In genomic region chr17:20851630-20852540, GRCh38 we compare ENCODE assay signal across 8 cellular contexts.
DNase-seq lines count a peak whose midpoint lies in the region; ATAC-seq and TF ChIP-seq lines count a peak whose summit lies in the region.
"Not testable (repeated sequence)": the region's sequence is repeated elsewhere in the genome, so short reads cannot be mapped to it uniquely, and the experiment has no call there.

No MANE protein-coding gene starts in this region.

- not testable (repeated sequence) for H3K4me1 ChIP-seq in PC-9 (replicated peaks; ENCODE audit: insufficient read depth); effector memory CD4-positive, alpha-beta T cell (ENCODE audit: control insufficient read depth, insufficient read depth, low read length, poor library complexity, severe bottlenecking); iPS-18a (ENCODE audit: control insufficient read depth, low read depth, low read length); neuron (ENCODE audit: insufficient read depth, low read length); subcutaneous abdominal adipose tissue (ENCODE audit: control insufficient read depth in 5 of 5, insufficient read depth in 5 of 5, low read length in 5 of 5)

- TF ChIP-seq CTCF in CD4-positive, alpha-beta T cell (IDR thresholded peaks at IDR 0.05); PC-9 (conservative IDR thresholded peaks at IDR 0.05): not testable (repeated sequence)

- CTCF ChIA-PET in CD4-positive, alpha-beta T cell (lab: Charles Lee): not testable (repeated sequence)
- CTCF ChIA-PET in PC-9 (lab: Charles Lee): interaction anchor here (0.6 to 1.6 kb wide), 3 partner anchors 49 to 521 kb away, joined by 4 to 5 read pairs (median 4); no protein-coding TSS in a partner anchor
- CTCF ChIA-PET in activated naive CD4-positive, alpha-beta T cell treated with anti-CD3 and anti-CD28 coated beads for 36 hours (lab: Charles Lee): interaction anchor here (1.8 kb wide), 1 partner anchor 51 kb away, joined by 4 read pairs; no protein-coding TSS in a partner anchor

- not testable (repeated sequence) for H3K36me3 Mint-ChIP-seq in CD4-positive, alpha-beta T cell (ENCODE audit: low read depth); activated naive CD4-positive, alpha-beta T cell treated with anti-CD3 and anti-CD28 coated beads for 36 hours (ENCODE audit: low read depth)

- H3K4me1 Mint-ChIP-seq in CD4-positive, alpha-beta T cell (ENCODE audit: low read depth): not testable (repeated sequence)
- H3K4me1 Mint-ChIP-seq in activated naive CD4-positive, alpha-beta T cell treated with anti-CD3 and anti-CD28 coated beads for 36 hours (ENCODE audit: low read depth): peaks cover 15% of the 10 kb centered on the region

- ATAC-seq in CD4-positive, alpha-beta T cell (ENCODE audit: poor library complexity): not testable (repeated sequence)

- not testable (repeated sequence) for BruUV-seq in PC-9 (replicated peaks; lab: Mats Ljungman, UMichigan)

- not testable (repeated sequence) for H3K27ac ChIP-seq in CD4-positive, alpha-beta T cell (ENCODE audit: low read depth, low read length); PC-9; effector memory CD4-positive, alpha-beta T cell (ENCODE audit: insufficient read depth, low read length, poor library complexity, severe bottlenecking); iPS-18a (ENCODE audit: low read length); subcutaneous abdominal adipose tissue (ENCODE audit: low read depth, low read length)

- peak overlapping the region; percentile 97 for H3K4me2 ChIP-seq in PC-9

- peak overlapping the region; percentile 33 for H3K9ac ChIP-seq in iPS-18a (ENCODE audit: low read length)
- H3K9ac ChIP-seq in subcutaneous abdominal adipose tissue (ENCODE audit: low read length in 5 of 5): not testable (repeated sequence)

- H3K27me3 ChIP-seq in CD4-positive, alpha-beta T cell (ENCODE audit: control insufficient read depth, insufficient read depth, low read length): peaks cover 22% of the 10 kb centered on the region
- not testable (repeated sequence) for H3K27me3 ChIP-seq in PC-9 (ENCODE audit: insufficient read depth, low read depth); effector memory CD4-positive, alpha-beta T cell (replicated peaks; ENCODE audit: control insufficient read depth, insufficient read depth, low read length, poor library complexity, severe bottlenecking); neuron (ENCODE audit: insufficient read depth, low read length)
- peaks cover 27% of the 10 kb centered on the region for H3K27me3 ChIP-seq in iPS-18a (ENCODE audit: control insufficient read depth, insufficient read depth, low read length)
- H3K27me3 ChIP-seq in subcutaneous abdominal adipose tissue (ENCODE audit: control insufficient read depth in 5 of 5, insufficient read depth in 4 of 5, low read length in 5 of 5): peaks cover 0 to 18% (median 11%) of the 10 kb centered on the region in 5 donors

- not testable (repeated sequence) for H4K20me1 ChIP-seq in PC-9 (ENCODE audit: insufficient read depth)

- not testable (repeated sequence) for H3K9me2 ChIP-seq in PC-9 (ENCODE audit: insufficient read depth)

- peak overlapping the region; percentile 84 for H2AFZ ChIP-seq in PC-9
- H2AFZ ChIP-seq in neuron (ENCODE audit: low read depth, low read length): peak overlapping the region; percentile 85

- peaks cover 34% of the 10 kb centered on the region for H3K27me3 Mint-ChIP-seq in CD4-positive, alpha-beta T cell
- H3K27me3 Mint-ChIP-seq in activated naive CD4-positive, alpha-beta T cell treated with anti-CD3 and anti-CD28 coated beads for 36 hours (ENCODE audit: low read depth): peaks cover 39% of the 10 kb centered on the region

- POLR2A ChIA-PET in CD4-positive, alpha-beta T cell (lab: Charles Lee): not testable (repeated sequence)
- POLR2A ChIA-PET in PC-9 (lab: Charles Lee; ENCODE audit: unreplicated experiment): interaction anchor here (0.6 to 0.7 kb wide), 3 partner anchors 154 to 549 kb away, joined by 3 to 8 read pairs (median 4); no protein-coding TSS in a partner anchor

- not testable (repeated sequence) for H3F3A ChIP-seq in PC-9 (ENCODE audit: insufficient read depth, low read depth)

- H3K9me3 Mint-ChIP-seq in CD4-positive, alpha-beta T cell; activated naive CD4-positive, alpha-beta T cell treated with anti-CD3 and anti-CD28 coated beads for 36 hours: not testable (repeated sequence)

- not testable (repeated sequence) for H3K36me3 ChIP-seq in PC-9 (ENCODE audit: low read depth); effector memory CD4-positive, alpha-beta T cell (ENCODE audit: control insufficient read depth, insufficient read depth, low read length); iPS-18a (ENCODE audit: control insufficient read depth, low read depth, low read length); neuron (ENCODE audit: insufficient read depth, low read length); subcutaneous abdominal adipose tissue (ENCODE audit: control insufficient read depth in 5 of 5, insufficient read depth in 5 of 5, low read length in 5 of 5)

- DNase-seq in CD4-positive, alpha-beta T cell; activated naive CD4-positive, alpha-beta T cell treated with anti-CD3 and anti-CD28 coated beads for 36 hours; effector memory CD4-positive, alpha-beta T cell: not testable (repeated sequence)
- DNase-seq in M059J (ENCODE audit: low read depth) (peak; percentile 18), PC-9 (peak; percentile 31 to 49)

- peak overlapping the region; percentile 70 for H3K4me3 Mint-ChIP-seq in CD4-positive, alpha-beta T cell
- H3K4me3 Mint-ChIP-seq in activated naive CD4-positive, alpha-beta T cell treated with anti-CD3 and anti-CD28 coated beads for 36 hours: peak overlapping the region; percentile 68

- intact Hi-C loops in CD4-positive, alpha-beta T cell (cut with DNase I, micrococcal nuclease): not testable (repeated sequence)
- intact Hi-C loops in PC-9 (cut with micrococcal nuclease; ENCODE audit: unreplicated experiment): loop anchor here (2.0 kb wide), 1 partner anchor 57 kb away; no protein-coding TSS in a partner anchor
- intact Hi-C loops in activated naive CD4-positive, alpha-beta T cell treated with anti-CD3 and anti-CD28 coated beads for 36 hours (cut with micrococcal nuclease): loop anchor here (5.0 kb wide), 1 partner anchor 50 kb away; no protein-coding TSS in a partner anchor

- not testable (repeated sequence) for H3K9me3 ChIP-seq in CD4-positive, alpha-beta T cell (ENCODE audit: control insufficient read depth, low read length); PC-9 (ENCODE audit: insufficient read depth, low read depth); effector memory CD4-positive, alpha-beta T cell (ENCODE audit: control insufficient read depth, low read length); iPS-18a (ENCODE audit: control insufficient read depth, low read depth, low read length); neuron (ENCODE audit: low read length); subcutaneous abdominal adipose tissue (ENCODE audit: control insufficient read depth in 5 of 5, low read length in 5 of 5)

- H3K27ac Mint-ChIP-seq in CD4-positive, alpha-beta T cell; activated naive CD4-positive, alpha-beta T cell treated with anti-CD3 and anti-CD28 coated beads for 36 hours: not testable (repeated sequence)

- not testable (repeated sequence) for H3K79me2 ChIP-seq in PC-9 (ENCODE audit: low read depth)

- H3K4me3 ChIP-seq in PC-9 (peak overlapping the region; percentile 63), iPS-18a (ENCODE audit: low read length) (peak overlapping the region; percentile 73), neuron (ENCODE audit: low read length) (peak overlapping the region; percentile 51), subcutaneous abdominal adipose tissue (ENCODE audit: low read depth in 1 of 5, low read length in 5 of 5) (peak overlapping the region; percentile 12 to 36 (median 15))
- H3K4me3 ChIP-seq in effector memory CD4-positive, alpha-beta T cell (ENCODE audit: insufficient read depth, low read depth, low read length, poor library complexity, severe bottlenecking): peak overlapping the region; percentile 8

Comparison
In these comparisons a context has a peak if more than half of its experiments do, and no peak if none do; other contexts are left out.
1. H3K4me3 ChIP-seq: peak in every context shown above with its lines; median percentile 73 in iPS-18a; 63 in PC-9; 51 in neuron; 15 in subcutaneous abdominal adipose tissue; 8 in effector memory CD4-positive, alpha-beta T cell.